In the genomic region with DNA sequence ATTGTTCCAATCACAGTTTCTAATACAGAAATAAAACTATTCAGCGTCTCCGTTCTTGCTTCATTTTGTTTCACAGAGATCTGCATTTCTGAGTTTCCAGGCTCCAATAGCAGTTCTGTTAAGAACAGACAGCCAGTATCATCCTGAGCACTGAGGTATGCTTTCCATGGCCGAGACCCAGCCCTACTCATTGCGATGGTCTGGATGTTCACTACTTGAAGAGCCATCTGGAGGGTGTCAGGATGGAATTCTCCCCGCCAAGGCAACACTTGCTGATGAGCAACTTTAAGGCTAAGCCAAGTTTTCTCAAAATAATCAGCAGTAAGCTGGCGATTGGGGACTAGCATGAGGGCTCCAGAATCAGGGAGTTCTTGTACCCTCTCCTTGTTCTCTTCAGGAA, we compare ENCODE assay signal across 21 cellular contexts. TPM values are rescaled to one million over a fixed set of nuclear protein-coding genes. Genes with fewer than 3 reads are reported as not detected.
"Had no signal": no experiment of that assay in that cellular context is flagged by ENCODE, and none has a peak within 500 bp of the region (broad histone marks: within the 10 kb centered on the region; RNA-seq: fewer than 3 reads in every experiment).

No MANE protein-coding gene starts in this region.

- H3K27ac Mint-ChIP-seq: activated T-helper 1 cell treated with anti-CD3 and anti-CD28 coated beads, Interleukin-12 subunit alpha, Interleukin-12 subunit beta, Interleukin-2, Interleukin-4 antibody, amounts not matched to agents 30 ng/mL and 10 ng/mL and 1 ng/mL, durations not matched to agents 14 hours and 24 hours and 36 hours; T-helper 1 cell treated with Interleukin-12 subunit alpha and Interleukin-12 subunit beta and Interleukin-4 antibody, amounts not matched to agents 30 μg/mL and 1 μg/mL, for 36 hours had no signal

- H3K27me3 ChIP-seq: ascending aorta, spleen, upper lobe of right lung had no signal

- H3K27me3 Mint-ChIP-seq: central memory CD8-positive, alpha-beta T cell; stimulated activated naive B cell treated with anti-CD40 and anti-IgM and Interleukin-4, amounts not matched to agents 10 μg/mL and 1 μg/mL and 100 μg/mL, for 72 hours had no signal

- H3K27ac ChIP-seq: ascending aorta, spleen, upper lobe of right lung, VCaP had no signal

- H3K9me3 Mint-ChIP-seq: activated T-helper 1 cell treated with anti-CD3 and anti-CD28 coated beads, Interleukin-12 subunit alpha, Interleukin-12 subunit beta, Interleukin-2, Interleukin-4 antibody, amounts not matched to agents 30 ng/mL and 10 ng/mL and 1 ng/mL, durations not matched to agents 14 hours and 24 hours and 36 hours; central memory CD8-positive, alpha-beta T cell; stimulated activated naive B cell treated with anti-CD40 and anti-IgM and Interleukin-4, amounts not matched to agents 10 μg/mL and 1 μg/mL and 100 μg/mL, for 72 hours; T-helper 1 cell treated with Interleukin-12 subunit alpha and Interleukin-12 subunit beta and Interleukin-4 antibody, amounts not matched to agents 30 μg/mL and 1 μg/mL, for 36 hours had no signal

- DNase-seq: activated CD4-positive, alpha-beta T cell treated with anti-CD3 and anti-CD28 coated beads, Interleukin-2, amount 50 U/mL, for 1 hour; activated CD4-positive, CD25-positive, alpha-beta regulatory T cell treated with anti-CD3 and anti-CD28 coated beads, Interleukin-2, amount 50 U/mL, for 72 hours; activated CD8-positive, alpha-beta memory T cell treated with anti-CD3 and anti-CD28 coated beads, Interleukin-2, amount 50 U/mL, for 4 hours; activated naive CD4-positive, alpha-beta T cell treated with Interleukin-2 at 50 U/mL for 16 hours; cortex of kidney; erythroblast; foreskin melanocyte; midbrain; spleen; stimulated activated CD4-positive, alpha-beta T cell treated with anti-CD3 and anti-CD28 coated beads, Interleukin-4, amount 100 ng/mL, for 4 hours; stimulated activated naive B cell treated with anti-CD40 and anti-IgM and Interleukin-4, amounts not matched to agents 10 μg/mL and 1 μg/mL and 100 μg/mL, for 72 hours; upper lobe of right lung had no signal

- FAIRE-seq: endometrium, keratinocyte had no signal

- ATAC-seq: left lobe of liver; stimulated activated naive B cell treated with anti-CD40 and anti-IgM and Interleukin-4, amounts not matched to agents 10 μg/mL and 1 μg/mL and 100 μg/mL, for 72 hours; upper lobe of right lung had no signal

- H3K4me3 Mint-ChIP-seq: activated T-helper 1 cell treated with anti-CD3 and anti-CD28 coated beads, Interleukin-12 subunit alpha, Interleukin-12 subunit beta, Interleukin-2, Interleukin-4 antibody, amounts not matched to agents 30 ng/mL and 10 ng/mL and 1 ng/mL, durations not matched to agents 14 hours and 24 hours and 36 hours; central memory CD8-positive, alpha-beta T cell; stimulated activated naive B cell treated with anti-CD40 and anti-IgM and Interleukin-4, amounts not matched to agents 10 μg/mL and 1 μg/mL and 100 μg/mL, for 72 hours; T-helper 1 cell treated with Interleukin-12 subunit alpha and Interleukin-12 subunit beta and Interleukin-4 antibody, amounts not matched to agents 30 μg/mL and 1 μg/mL, for 36 hours had no signal

- H3K4me3 ChIP-seq: ascending aorta, lung, spleen, upper lobe of right lung had no signal

- H3K9me3 ChIP-seq: ascending aorta, spleen, upper lobe of right lung had no signal

RNA-seq across cellular contexts. Expression of a gene that starts 7.7 kb away (rescaled TPM):
- total RNA-seq: ascending aorta had no signal
